In genomic region chr12:45235087-45236025, GRCh38 we compare ENCODE assay signal across 8 cellular contexts. TPM values are rescaled to one million over a fixed set of nuclear protein-coding genes. Genes with fewer than 3 reads are reported as not detected.
DNase-seq lines count a peak whose midpoint lies in the region; ATAC-seq, FAIRE-seq and TF ChIP-seq lines count a peak whose summit lies in the region.

No MANE protein-coding gene starts in this region.

- WGBS in testis, 2 donors = 38 to 56% methylated on average over 4 of the region's 4 CpGs

- no peaks in the 10 kb centered on the region for H3K36me3 ChIP-seq in astrocyte (ENCODE audit: insufficient read depth, low read length)
- H3K36me3 ChIP-seq in kidney (ENCODE audit: control insufficient read depth in 1 of 2, insufficient read depth in 2 of 2, low read length in 2 of 2) = no peaks in the 10 kb centered on the region
- H3K36me3 ChIP-seq in testis (ENCODE audit: low read depth, missing control alignments) = no peaks in the 10 kb centered on the region

- intact Hi-C loops in Calu3 (cut with micrococcal nuclease; ENCODE audit: unreplicated experiment) = no loop called here
- intact Hi-C loops in kidney (cut with DNase I) = no loop called here
- intact Hi-C loops in testis (cut with DNase I; ENCODE audit: low total_unique reads) = no loop called here

- no TSS peak for BruUV-seq in Calu3 (replicated peaks; lab: Mats Ljungman, UMichigan)

- peak overlapping the region; percentile 96 for H3K27ac Mint-ChIP-seq in Calu3 (ENCODE audit: unreplicated experiment)
- peak overlapping the region; percentile 100 for H3K27ac Mint-ChIP-seq in astrocyte (ENCODE audit: unreplicated experiment)

- H3K9me3 ChIP-seq in astrocyte (ENCODE audit: insufficient read depth, low read depth, low read length) = no peaks in the 10 kb centered on the region
- no peaks in the 10 kb centered on the region for H3K9me3 ChIP-seq in kidney (ENCODE audit: control insufficient read depth in 1 of 2, low read length in 2 of 2)
- H3K9me3 ChIP-seq in testis = no peaks in the 10 kb centered on the region

- peaks cover 50% of the 10 kb centered on the region for H3K4me1 ChIP-seq in astrocyte (ENCODE audit: insufficient read depth, low read length)
- H3K4me1 ChIP-seq in kidney (ENCODE audit: control insufficient read depth in 1 of 2, insufficient read depth in 1 of 2, low read depth in 1 of 2, low read length in 2 of 2) = peaks cover 22 to 23% of the 10 kb centered on the region in 2 donors
- peaks cover 27% of the 10 kb centered on the region for H3K4me1 ChIP-seq in testis

- CTCF ChIA-PET in Calu3 (lab: Charles Lee) = no interaction called here

- H3K27ac ChIP-seq in astrocyte (ENCODE audit: low read depth, low read length) = peak overlapping the region; percentile 97
- H3K27ac ChIP-seq in kidney (ENCODE audit: low read depth in 2 of 2, low read length in 2 of 2) = peak overlapping the region; percentile 72 to 91
- H3K27ac ChIP-seq in testis = peak overlapping the region; percentile 15 to 87

- ATAC-seq in HG03565 (IDR thresholded peaks at IDR 0.05; ENCODE audit: unreplicated experiment) (peak; percentile 41), HG03139 (IDR thresholded peaks at IDR 0.05; ENCODE audit: unreplicated experiment) (no peak)

- H2AFZ ChIP-seq in astrocyte (ENCODE audit: low read depth, low read length) = no peak overlapping the region

- TF ChIP-seq CTCF in Calu3 (IDR thresholded peaks at IDR 0.05; ENCODE audit: unreplicated experiment) (no peak), astrocyte (IDR thresholded peaks at IDR 0.05; ENCODE audit: insufficient read depth, low read depth, low read length) (no peak), kidney (IDR thresholded peaks at IDR 0.05; ENCODE audit: borderline replicate concordance, extremely low read depth, insufficient read depth) (no peak), testis (IDR thresholded peaks at IDR 0.05) (no peak)

- H3K27me3 Mint-ChIP-seq in Calu3 (ENCODE audit: unreplicated experiment) (no peaks in the 10 kb centered on the region), astrocyte (ENCODE audit: low read depth, unreplicated experiment) (no peaks in the 10 kb centered on the region)

- H3K4me1 Mint-ChIP-seq in Calu3 (ENCODE audit: low read depth, unreplicated experiment) (peaks cover 50% of the 10 kb centered on the region), astrocyte (ENCODE audit: low read depth, unreplicated experiment) (peaks cover 67% of the 10 kb centered on the region)

- peak overlapping the region; percentile 56 for H3K4me3 Mint-ChIP-seq in Calu3 (ENCODE audit: low read depth, unreplicated experiment)
- peak overlapping the region; percentile 67 for H3K4me3 Mint-ChIP-seq in astrocyte (ENCODE audit: unreplicated experiment)

- H3K9me3 Mint-ChIP-seq in Calu3 (ENCODE audit: low read depth, unreplicated experiment) = no peaks in the 10 kb centered on the region
- peaks cover 4% of the 10 kb centered on the region for H3K9me3 Mint-ChIP-seq in astrocyte (ENCODE audit: unreplicated experiment)

- H3K9ac ChIP-seq in astrocyte (ENCODE audit: low read length) (peak overlapping the region; percentile 86), kidney (ENCODE audit: low read length in 2 of 2) (peak overlapping the region; percentile 10 to 19)

- H3K4me2 ChIP-seq in astrocyte (ENCODE audit: low read length) = peak overlapping the region; percentile 78

- H3K27me3 ChIP-seq in astrocyte (ENCODE audit: insufficient read depth, low read length) = no peaks in the 10 kb centered on the region
- H3K27me3 ChIP-seq in testis = no peaks in the 10 kb centered on the region

- FAIRE-seq in astrocyte (lab: Jason Lieb, UNC) (no peak), kidney (lab: Jason Lieb, UNC) (no peak)

- H4K20me1 ChIP-seq in astrocyte (ENCODE audit: insufficient read depth, low read length) = no peaks in the 10 kb centered on the region

- H3K79me2 ChIP-seq in astrocyte (ENCODE audit: insufficient read depth, low read length) = peaks cover 60% of the 10 kb centered on the region

- DNase-seq in Calu3 (peak; percentile 34), astrocyte (ENCODE audit: low read depth) (peak; percentile 82), kidney (no peak), testis (no peak), NCI-H2227 (lab: John Stamatoyannopoulos, UW; ENCODE audit: unreplicated experiment) (no peak)
- DNase-seq in stimulated activated CD4-positive, alpha-beta T cell treated with anti-CD3 and anti-CD28 coated beads, Interleukin-2, amount 100 ng/mL, for 48 hours = no peak

- peaks cover 5% of the 10 kb centered on the region for H3K36me3 Mint-ChIP-seq in Calu3 (ENCODE audit: insufficient read depth, unreplicated experiment)
- H3K36me3 Mint-ChIP-seq in astrocyte (ENCODE audit: low read depth, unreplicated experiment) = peaks cover 2% of the 10 kb centered on the region

- no peak for TF ChIP-seq POLR2A in testis (IDR thresholded peaks at IDR 0.05)

- peak overlapping the region; percentile 36 for H3K4me3 ChIP-seq in astrocyte (ENCODE audit: insufficient read depth, low read depth, low read length)
- peak overlapping the region in 1 of 2 donors; percentile 16 for H3K4me3 ChIP-seq in kidney (ENCODE audit: low read length in 2 of 2)
- H3K4me3 ChIP-seq in testis = no peak overlapping the region

RNA-seq across cellular contexts. Expression of gene ANO6, which starts 19.5 kb away (rescaled TPM):
- total RNA-seq in Calu3 (2022) = 28.8 and 34.2 TPM in 2 replicates
- 111 and 113 TPM in 2 replicates for total RNA-seq in astrocyte
- 46.3 TPM for total RNA-seq in kidney
- polyA plus RNA-seq in kidney (ENCODE audit: insufficient read depth, low read depth, low replicate concordance) = 17.2 TPM
- 10 to 100 TPM; 58.0 to 75.7 TPM for total RNA-seq in testis
- polyA plus RNA-seq in testis (ENCODE audit: insufficient read depth, low read depth, low replicate concordance) = 33.1 TPM

Comparison
In these comparisons a context has a peak if more than half of its experiments do, and no peak if none do; other contexts are left out.
1. DNase-seq: peak in Calu3 (single experiment) and astrocyte (single experiment); none in kidney (single experiment), testis (single experiment), stimulated activated CD4-positive, alpha-beta T cell treated with anti-CD3 and anti-CD28 coated beads, Interleukin-2, amount 100 ng/mL, for 48 hours (0 of 2) and NCI-H2227 (single experiment).
2. Peak in every context shown above with its lines, with median percentiles within 50 percentile points of each other: H3K27ac ChIP-seq.